ENCODE assay signal across 1 cellular context in the genomic region with DNA sequence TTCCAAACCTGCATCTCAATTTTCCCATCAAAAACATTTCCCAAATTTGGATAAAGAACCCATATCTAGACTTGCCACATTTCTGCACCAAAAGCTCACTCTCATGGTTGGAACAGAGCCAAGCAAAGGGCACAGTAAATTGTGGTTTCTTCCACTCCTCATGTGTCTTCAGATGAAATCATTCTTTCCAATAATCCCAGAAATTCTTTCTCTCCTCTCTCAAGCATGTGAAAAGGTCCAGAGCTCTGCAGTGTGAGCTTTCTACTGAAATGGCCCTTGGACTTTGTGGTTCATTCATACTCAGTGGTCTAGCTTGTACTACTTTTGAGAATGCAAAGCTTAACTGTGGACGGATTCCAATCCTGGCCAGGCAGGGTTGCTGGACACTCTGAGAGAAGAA.
TF ChIP-seq lines count a peak whose summit lies in the region.

No MANE protein-coding gene starts in this region.

TF ChIP-seq in HepG2, 621 proteins besides CTCF, POLR2A, EP300 and RAD21:
- TF ChIP-seq ZNF562 (CRISPR knock-in tag; IDR thresholded peaks at IDR 0.05; ENCODE audit: borderline replicate concordance) (no peak), HMG20A (CRISPR knock-in tag; IDR thresholded peaks at IDR 0.05; ENCODE audit: borderline replicate concordance) (no peak), ZNF253 (CRISPR knock-in tag; IDR thresholded peaks at IDR 0.05; ENCODE audit: borderline replicate concordance) (no peak)
